In genomic region chrX:111098874-111099273, GRCh38 we compare ENCODE assay signal across 8 cellular contexts. TPM values are rescaled to one million over a fixed set of nuclear protein-coding genes. Genes with fewer than 3 reads are reported as not detected.
DNase-seq lines count a peak whose midpoint lies in the region; ATAC-seq lines count a peak whose summit lies in the region.

No MANE protein-coding gene starts in this region.

- CTCF ChIA-PET in T-cell (lab: Charles Lee) = interaction anchor here (0.6 to 1.1 kb wide), 4 partner anchors 104 to 953 kb away, joined by 3 to 5 read pairs (median 3); no protein-coding TSS in a partner anchor

- H3K9me3 Mint-ChIP-seq in T-cell = no peaks in the 10 kb centered on the region

- H3K4me3 Mint-ChIP-seq in T-cell = peak overlapping the region; percentile 26 to 60 (median 41)

- POLR2A ChIA-PET in T-cell (lab: Charles Lee) = no interaction called here

- H3K27me3 Mint-ChIP-seq in T-cell = peaks cover 9 to 30% of the 10 kb centered on the region in 2 donors

- H3K4me1 Mint-ChIP-seq in T-cell = peaks cover 13 to 31% (median 20%) of the 10 kb centered on the region in 3 donors

- peak overlapping the region; percentile 71 to 78 for H3K27ac Mint-ChIP-seq in T-cell

- DNase-seq in Ammon's horn (ENCODE audit: low spot score) (peak; percentile 26), T-cell (peak; percentile 29 to 66 (median 52)), amniotic epithelial cell (ENCODE audit: low read depth) (peak; percentile 19), iPS-NIHi11 (ENCODE audit: low spot score) (peak; percentile 86), NCI-H1105 (lab: John Stamatoyannopoulos, UW) (no peak)
- peak; percentile 58 for DNase-seq in stimulated activated CD4-positive, alpha-beta T cell treated with anti-CD3 and anti-CD28 coated beads, Interleukin-4, amount 100 ng/mL, for 24 hours

- H3K36me3 Mint-ChIP-seq in T-cell = no peaks in the 10 kb centered on the region

- ATAC-seq in GM18909 (IDR thresholded peaks at IDR 0.05; ENCODE audit: poor library complexity, unreplicated experiment) (peak; percentile 72), HG03280 (IDR thresholded peaks at IDR 0.05; ENCODE audit: unreplicated experiment) (peak; percentile 68), T-cell (replicated peaks in 1 of 4) (peak; percentile 50 to 74 (median 62))

RNA-seq across cellular contexts. Expression of gene PAK3, which starts 2.9 kb away (rescaled TPM):
- total RNA-seq in T-cell = 1 to 10 TPM in 2 of 5 donors, under 1 TPM in 3; 0.32 to 2.5 (median 0.79) TPM
